In genomic region chr11:32029721-32030120, GRCh38 we compare ENCODE assay signal across 16 cellular contexts.
DNase-seq lines count a peak whose midpoint lies in the region; ATAC-seq and FAIRE-seq lines count a peak whose summit lies in the region.
"Had no signal": no experiment of that assay in that cellular context is flagged by ENCODE, and none has a peak within 500 bp of the region (broad histone marks: within the 10 kb centered on the region; RNA-seq: fewer than 3 reads in every experiment).

No MANE protein-coding gene starts in this region.

- H2BK12ac ChIP-seq in neuronal stem cell (ENCODE audit: low read length): no peak overlapping the region

- no peaks in the 10 kb centered on the region for H3K9me3 Mint-ChIP-seq in dendritic cell treated with granulocyte-macrophage colony-stimulating factor and Interleukin-4, amounts not matched to agents 40 ng/mL and 50 ng/mL, for 4 days

- no peak overlapping the region for H4K8ac ChIP-seq in neuronal stem cell (ENCODE audit: low read depth, low read length)

- H2AK5ac ChIP-seq in neuronal stem cell (ENCODE audit: low read depth, low read length): no peak overlapping the region

- no peaks in the 10 kb centered on the region for H3K36me3 Mint-ChIP-seq in dendritic cell treated with granulocyte-macrophage colony-stimulating factor and Interleukin-4, amounts not matched to agents 40 ng/mL and 50 ng/mL, for 4 days (ENCODE audit: low read depth)
- H3K36me3 Mint-ChIP-seq: CD4-positive, alpha-beta memory T cell had no signal

- no peak overlapping the region for H3K4me3 ChIP-seq in neuronal stem cell (ENCODE audit: low read length in 2 of 2)
- H3K4me3 ChIP-seq: PC-9 had no signal

- H3K27me3 Mint-ChIP-seq in dendritic cell treated with granulocyte-macrophage colony-stimulating factor and Interleukin-4, amounts not matched to agents 40 ng/mL and 50 ng/mL, for 4 days: no peaks in the 10 kb centered on the region

- no peak overlapping the region for H3K14ac ChIP-seq in neuronal stem cell (ENCODE audit: low read length)

- intact Hi-C loops in dendritic cell treated with granulocyte-macrophage colony-stimulating factor and Interleukin-4, amounts not matched to agents 40 ng/mL and 50 ng/mL, for 4 days (cut with micrococcal nuclease): no loop called here

- WGBS in neuronal stem cell (ENCODE audit: extremely low coverage in 2 of 2, insufficient read length in 2 of 2, insufficient replicate concordance in 1 of 2), 2 donors: no CpG with 5 or more reads among the region's 4 CpGs

- no peaks in the 10 kb centered on the region for H3K27me3 ChIP-seq in neuronal stem cell (ENCODE audit: control insufficient read depth in 3 of 3, insufficient read depth in 3 of 3, low read depth in 1 of 3, low read length in 3 of 3)

- H3K9me3 ChIP-seq in neuronal stem cell (replicated peaks in 1 of 2; ENCODE audit: control insufficient read depth in 2 of 2, insufficient read depth in 1 of 2, low read depth in 1 of 2, low read length in 2 of 2): no peaks in the 10 kb centered on the region
- H3K9me3 ChIP-seq: BE2C had no signal

- no peak overlapping the region for H2BK15ac ChIP-seq in neuronal stem cell (ENCODE audit: low read length)

- no peak overlapping the region for H2BK120ac ChIP-seq in neuronal stem cell (ENCODE audit: low read depth, low read length)

- H3K79me1 ChIP-seq in neuronal stem cell (ENCODE audit: low read depth, low read length): no peaks in the 10 kb centered on the region

- ATAC-seq in HG03342 (IDR thresholded peaks at IDR 0.05; ENCODE audit: unreplicated experiment): no peak
- no peak for ATAC-seq in left lobe of liver

- H3K4ac ChIP-seq in neuronal stem cell (ENCODE audit: low read length): no peak overlapping the region

- DNase-seq in Ammon's horn (ENCODE audit: low spot score): peak; percentile 5
- peak; percentile 68 for DNase-seq in NCI-H2171 treated with DMSO at 0.1 percent for 48 hours (lab: John Stamatoyannopoulos, UW)
- DNase-seq in neuronal stem cell (ENCODE audit: low spot score): no peak
- no peak for DNase-seq in occipital lobe (lab: John Stamatoyannopoulos, UW)
- DNase-seq in HTR-8/SVneo (ENCODE audit: insufficient read length, low spot score): no peak
- no peak for DNase-seq in left lobe of liver (ENCODE audit: low spot score)
- DNase-seq: BE2C; CD4-positive, alpha-beta memory T cell; DMS79 treated with DMSO at 0.1 percent for 48 hours; NCI-H1436 treated with DMSO at 0.1 percent for 48 hours; NCI-H2081 treated with DMSO at 0.1 percent for 48 hours; PC-9 had no signal

- H3K27ac ChIP-seq in neuronal stem cell (replicated peaks; ENCODE audit: low read length): no peak overlapping the region
- H3K27ac ChIP-seq: PC-9 had no signal

- H3K36me3 ChIP-seq in neuronal stem cell (replicated peaks in 1 of 2; ENCODE audit: control insufficient read depth in 2 of 2, insufficient read depth in 2 of 2, low read length in 2 of 2): no peaks in the 10 kb centered on the region
- H3K36me3 ChIP-seq: BE2C had no signal

- H3K4me1 ChIP-seq in neuronal stem cell (ENCODE audit: control insufficient read depth in 2 of 2, insufficient read depth in 1 of 2, low read depth in 1 of 2, low read length in 2 of 2): peaks cover 1 to 6% of the 10 kb centered on the region in 2 donors
- H3K4me1 ChIP-seq: BE2C had no signal

- no peak overlapping the region for H3K4me2 ChIP-seq in neuronal stem cell (ENCODE audit: insufficient read depth, low read length, poor library complexity, severe bottlenecking)
- H3K4me2 ChIP-seq: PC-9 had no signal

- peaks cover 56% of the 10 kb centered on the region for H3K4me1 Mint-ChIP-seq in dendritic cell treated with granulocyte-macrophage colony-stimulating factor and Interleukin-4, amounts not matched to agents 40 ng/mL and 50 ng/mL, for 4 days (ENCODE audit: low read depth)

- H3K4me3 Mint-ChIP-seq in dendritic cell treated with granulocyte-macrophage colony-stimulating factor and Interleukin-4, amounts not matched to agents 40 ng/mL and 50 ng/mL, for 4 days: no peak overlapping the region
- H3K4me3 Mint-ChIP-seq: CD4-positive, alpha-beta memory T cell had no signal

- H3K27ac Mint-ChIP-seq in dendritic cell treated with granulocyte-macrophage colony-stimulating factor and Interleukin-4, amounts not matched to agents 40 ng/mL and 50 ng/mL, for 4 days: peak overlapping the region; percentile 52
- H3K27ac Mint-ChIP-seq: CD4-positive, alpha-beta memory T cell had no signal

- H4K91ac ChIP-seq in neuronal stem cell (ENCODE audit: low read depth, low read length, poor library complexity): no peak overlapping the region

- H3K9ac ChIP-seq in neuronal stem cell (ENCODE audit: low read depth, low read length, poor library complexity): no peak overlapping the region

- H3K18ac ChIP-seq in neuronal stem cell (ENCODE audit: low read length): no peak overlapping the region

- FAIRE-seq in HTR-8/SVneo (lab: Jason Lieb, UNC): no peak
- FAIRE-seq: G401.6, H1 had no signal

- no peak overlapping the region for H3K23ac ChIP-seq in neuronal stem cell (ENCODE audit: low read depth, low read length, poor library complexity)

- H2AFZ ChIP-seq in neuronal stem cell (ENCODE audit: low read length): peak overlapping the region; percentile 71
- H2AFZ ChIP-seq: PC-9 had no signal

- H2BK5ac ChIP-seq in neuronal stem cell (ENCODE audit: low read length): no peak overlapping the region

Comparison
In these comparisons a context has a peak if more than half of its experiments do, and no peak if none do; other contexts are left out.
1. DNase-seq: peak in Ammon's horn (single experiment) and NCI-H2171 treated with DMSO at 0.1 percent for 48 hours (single experiment); none in neuronal stem cell (single experiment), occipital lobe (single experiment), HTR-8/SVneo (single experiment) and left lobe of liver (single experiment).